Comparison of ENCODE assay signal across 1 cellular context in the genomic region with DNA sequence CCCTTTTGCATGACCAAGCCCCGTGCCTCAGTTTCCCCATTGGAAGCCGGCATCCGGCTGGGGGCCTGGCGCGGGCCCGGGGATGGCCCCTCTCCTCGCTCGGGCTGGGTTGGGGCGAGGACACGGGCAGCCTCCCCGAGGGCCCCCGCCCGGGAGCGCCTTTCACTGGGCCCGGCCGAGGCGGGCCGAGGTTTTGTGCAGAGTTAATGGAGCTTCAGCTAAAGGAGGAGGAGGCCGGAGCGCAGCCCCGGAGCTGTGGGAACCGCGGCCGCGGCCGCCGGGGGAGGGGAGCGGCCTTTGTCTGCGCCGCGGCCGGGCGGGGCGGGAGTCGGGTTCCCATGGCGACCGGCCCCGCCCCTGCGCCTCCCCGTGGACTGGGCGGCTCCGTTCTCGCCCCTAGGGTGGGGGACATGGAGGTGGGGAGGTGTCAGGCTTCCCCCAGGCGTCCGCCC.
TF ChIP-seq lines count a peak whose summit lies in the region.

No MANE protein-coding gene starts in this region.

TF ChIP-seq in HCT116, 20 proteins besides CTCF, POLR2A, EP300 and RAD21:
- no peak for TF ChIP-seq SP1 (IDR thresholded peaks at IDR 0.05; ENCODE audit: low read depth)
- TF ChIP-seq CBX3 (IDR thresholded peaks at IDR 0.05; ENCODE audit: low read depth), result no peak
- peak; percentile 71 for TF ChIP-seq TCF7L2 (IDR thresholded peaks at IDR 0.05; ENCODE audit: borderline replicate concordance, extremely low read depth, insufficient read depth, insufficient read length)
TF ChIP-seq in HCT116: peak in this region for 1.
